10 cellular contexts compared by ENCODE assay signal in genomic region chr7:83934118-83934734, GRCh38.
A peak's percentile ranks its signal among the peaks of the same experiment; 100 is the strongest.
DNase-seq lines count a peak whose midpoint lies in the region; TF ChIP-seq lines count a peak whose summit lies in the region.
"Had no signal": no experiment of that assay in that cellular context is flagged by ENCODE, and none has a peak within 500 bp of the region (broad histone marks: within the 10 kb centered on the region; RNA-seq: fewer than 3 reads in every experiment).

No MANE protein-coding gene starts in this region.

- H3K36me3 ChIP-seq in cardiac muscle cell (no peaks in the 10 kb centered on the region), right atrium auricular region (no peaks in the 10 kb centered on the region), PC-9 (ENCODE audit: low read depth) (no peaks in the 10 kb centered on the region), esophagus muscularis mucosa (no peaks in the 10 kb centered on the region), smooth muscle cell (ENCODE audit: low read depth) (no peaks in the 10 kb centered on the region)

- H3K79me2 ChIP-seq in PC-9 (ENCODE audit: low read depth) (no peaks in the 10 kb centered on the region), smooth muscle cell (ENCODE audit: low read depth) (no peaks in the 10 kb centered on the region)

- POLR2A ChIA-PET in PC-9 (lab: Charles Lee; ENCODE audit: unreplicated experiment): no interaction called here

- no peak overlapping the region for H3K9ac ChIP-seq in smooth muscle cell (ENCODE audit: low read depth)

- H3K27me3 ChIP-seq in cardiac muscle cell (no peaks in the 10 kb centered on the region), right atrium auricular region (no peaks in the 10 kb centered on the region), PC-9 (ENCODE audit: insufficient read depth, low read depth) (no peaks in the 10 kb centered on the region), esophagus muscularis mucosa (no peaks in the 10 kb centered on the region), smooth muscle cell (ENCODE audit: low read depth) (no peaks in the 10 kb centered on the region)

- H3K4me3 ChIP-seq in cardiac muscle cell (no peak overlapping the region), right atrium auricular region (no peak overlapping the region), PC-9 (no peak overlapping the region), esophagus muscularis mucosa (no peak overlapping the region), smooth muscle cell (no peak overlapping the region)

- peaks cover 5% of the 10 kb centered on the region for H3K4me1 ChIP-seq in cardiac muscle cell (ENCODE audit: low read depth)
- H3K4me1 ChIP-seq in right atrium auricular region: no peaks in the 10 kb centered on the region
- no peaks in the 10 kb centered on the region for H3K4me1 ChIP-seq in PC-9 (replicated peaks; ENCODE audit: insufficient read depth)
- H3K4me1 ChIP-seq in esophagus muscularis mucosa: peaks cover 3 to 9% (median 6%) of the 10 kb centered on the region in 4 donors
- no peaks in the 10 kb centered on the region for H3K4me1 ChIP-seq in smooth muscle cell (ENCODE audit: low read depth)

- TF ChIP-seq EP300 in esophagus muscularis mucosa (IDR thresholded peaks at IDR 0.05): no peak

- peak; percentile 40 for TF ChIP-seq CTCF in cardiac muscle cell (IDR thresholded peaks at IDR 0.05; ENCODE audit: low read depth, low read length)
- TF ChIP-seq CTCF in right atrium auricular region (IDR thresholded peaks at IDR 0.05): peak in 1 of 2 donors; percentile 53
- TF ChIP-seq CTCF in PC-9 (conservative IDR thresholded peaks at IDR 0.05): peak; percentile 62
- TF ChIP-seq CTCF in esophagus muscularis mucosa (IDR thresholded peaks at IDR 0.05): peak in 2 of 3 experiments; percentile 27 to 37
- peak; percentile 57 for TF ChIP-seq CTCF in smooth muscle cell (IDR thresholded peaks at IDR 0.05; ENCODE audit: borderline replicate concordance, insufficient read depth, poor library complexity, severe bottlenecking)

- CTCF ChIA-PET in PC-9 (lab: Charles Lee): interaction anchor here (0.7 to 3.1 kb wide), 4 partner anchors 255 to 1914 kb away, joined by 3 to 21 read pairs (median 4); no protein-coding TSS in a partner anchor

- no TSS peak for BruUV-seq in PC-9 (replicated peaks; lab: Mats Ljungman, UMichigan)

- intact Hi-C loops in PC-9 (cut with micrococcal nuclease; ENCODE audit: unreplicated experiment) (loop anchor here (2.0 kb wide), 2 partner anchors 523 to 1817 kb away; no protein-coding TSS in a partner anchor), esophagus muscularis mucosa (cut with DNase I) (loop anchor here (10.0 kb wide), 1 partner anchor 1621 kb away; no protein-coding TSS in a partner anchor)

- H4K20me1 ChIP-seq in PC-9 (ENCODE audit: insufficient read depth) (no peaks in the 10 kb centered on the region; the same call in 1 of the 2 replicates), smooth muscle cell (ENCODE audit: low read depth) (no peaks in the 10 kb centered on the region)

- no peak for DNase-seq in cardiac muscle cell (ENCODE audit: low read depth in 1 of 2, low spot score in 1 of 2)
- no peak for DNase-seq in right atrium auricular region (ENCODE audit: low spot score)
- no peak for DNase-seq in PC-9
- DNase-seq in esophagus muscularis mucosa (ENCODE audit: extremely low spot score): no peak
- DNase-seq in smooth muscle cell (lab: John Stamatoyannopoulos, UW; ENCODE audit: unreplicated experiment): no peak
- no peak for DNase-seq in NCI-H345 treated with DMSO at 0.1 percent for 48 hours (lab: John Stamatoyannopoulos, UW; ENCODE audit: unreplicated experiment)
- DNase-seq in HK-2 (ENCODE audit: unreplicated experiment): no peak
- DNase-seq in NCI-H226: no peak
- DNase-seq: activated B cell treated with CpG ODN at 0.5 μM for 24 hours, C1 segment of cervical spinal cord had no signal

- H3K4me2 ChIP-seq in PC-9: no peak overlapping the region
- no peak overlapping the region for H3K4me2 ChIP-seq in smooth muscle cell

- TF ChIP-seq POLR2A in esophagus muscularis mucosa (IDR thresholded peaks at IDR 0.05; ENCODE audit: low read depth): no peak

- H3K27ac ChIP-seq in cardiac muscle cell (no peak overlapping the region), right atrium auricular region (no peak overlapping the region), PC-9 (no peak overlapping the region), esophagus muscularis mucosa (replicated peaks in 1 of 4) (no peak overlapping the region), smooth muscle cell (ENCODE audit: low read depth) (no peak overlapping the region)

- H3K9me2 ChIP-seq in PC-9 (ENCODE audit: insufficient read depth): no peaks in the 10 kb centered on the region

- WGBS in esophagus muscularis mucosa: 82% methylated on average over 1 of the region's 1 CpG
- WGBS in smooth muscle cell (ENCODE audit: low lambda C conversion rate): 93% methylated on average over 1 of the region's 1 CpG

- no peak overlapping the region for H2AFZ ChIP-seq in PC-9
- H2AFZ ChIP-seq in smooth muscle cell (ENCODE audit: low read depth): no peak overlapping the region

- H3F3A ChIP-seq in PC-9 (ENCODE audit: insufficient read depth, low read depth) (no peaks in the 10 kb centered on the region), smooth muscle cell (ENCODE audit: low read depth) (no peaks in the 10 kb centered on the region)

- no peaks in the 10 kb centered on the region for H3K9me3 ChIP-seq in cardiac muscle cell (ENCODE audit: low read depth)
- no peaks in the 10 kb centered on the region for H3K9me3 ChIP-seq in right atrium auricular region
- H3K9me3 ChIP-seq in PC-9 (ENCODE audit: insufficient read depth, low read depth): no peaks in the 10 kb centered on the region
- no peaks in the 10 kb centered on the region for H3K9me3 ChIP-seq in esophagus muscularis mucosa
- no peaks in the 10 kb centered on the region for H3K9me3 ChIP-seq in smooth muscle cell (replicated peaks; ENCODE audit: low read depth)
